In genomic region chr4:128812360-128812958, GRCh38 we compare ENCODE assay signal across 1 cellular context.
TF ChIP-seq lines count a peak whose summit lies in the region.

No MANE protein-coding gene starts in this region.

TF ChIP-seq in K562, 482 proteins besides CTCF, POLR2A, EP300 and RAD21 (continued from another document and continues in another):
- TF ChIP-seq ATF4 (CRISPR knock-in tag; IDR thresholded peaks at IDR 0.05): no peak
- TF ChIP-seq ZNF76 (CRISPR knock-in tag; IDR thresholded peaks at IDR 0.05; ENCODE audit: borderline replicate concordance): no peak
- TF ChIP-seq TAF7 (tag; IDR thresholded peaks at IDR 0.05): no peak
- TF ChIP-seq ZBTB7A (IDR thresholded peaks at IDR 0.05; ENCODE audit: borderline replicate concordance, control insufficient read depth, low read depth, low read length): 0 out of 2 replicates have a peak, but pooled peaks have one; percentile 7
- 0 out of 2 replicates have a peak, but pooled peaks have one; percentile 24 for TF ChIP-seq CREB3L1 (IDR thresholded peaks at IDR 0.05; ENCODE audit: borderline replicate concordance, low read depth)
- TF ChIP-seq MLLT1 (IDR thresholded peaks at IDR 0.05): 0 out of 4 replicates have a peak, but pooled peaks of 1 of the 2 experiments have one; percentile 10
- no peak for TF ChIP-seq ZC3H11A (IDR thresholded peaks at IDR 0.05; ENCODE audit: low read depth, low read length)
- TF ChIP-seq KLF1 (tag; IDR thresholded peaks at IDR 0.05): peak; percentile 62; the same call in 1 of the 2 replicates
- no peak for TF ChIP-seq ZNF134 (CRISPR knock-in tag; conservative IDR thresholded peaks at IDR 0.05)
- TF ChIP-seq ZNF592 (IDR thresholded peaks at IDR 0.05): 0 out of 2 replicates have a peak, but pooled peaks have one; percentile 24
- no peak for TF ChIP-seq BDP1 (IDR thresholded peaks at IDR 0.05; ENCODE audit: insufficient read depth, insufficient read length)
- 0 out of 2 replicates have a peak, but pooled peaks have one; percentile 46 for TF ChIP-seq SIN3B (IDR thresholded peaks at IDR 0.05; ENCODE audit: low read depth)
- no peak; the same call in 1 of the 2 replicates for TF ChIP-seq ZNF740 (CRISPR knock-in tag; IDR thresholded peaks at IDR 0.05)
- TF ChIP-seq ZNF740 (tag; IDR thresholded peaks at IDR 0.05): peak in 1 of 2 experiments; percentile 76; a peak in 1 of 4 replicates
- no peak for TF ChIP-seq ATF3 (IDR thresholded peaks at IDR 0.05)
- no peak for TF ChIP-seq ATF3 (CRISPR knock-in tag; conservative IDR thresholded peaks at IDR 0.05)
- TF ChIP-seq MAZ (CRISPR knock-in tag; conservative IDR thresholded peaks at IDR 0.05 in 1 of 2, IDR thresholded peaks at IDR 0.05 in 1 of 2): peak in 1 of 2 experiments; percentile 16; a peak in 1 of 4 replicates
- TF ChIP-seq ZFP1 (CRISPR knock-in tag; IDR thresholded peaks at IDR 0.05): no peak
- TF ChIP-seq MNT (conservative IDR thresholded peaks at IDR 0.05): no peak
- TF ChIP-seq STAT5B (CRISPR knock-in tag; IDR thresholded peaks at IDR 0.05): no peak
- TF ChIP-seq ZMIZ1 (IDR thresholded peaks at IDR 0.05; ENCODE audit: low read depth in 2 of 2, low read length in 2 of 2): 0 out of 4 replicates have a peak, but pooled peaks of 1 of the 2 experiments have one; percentile 0
